Comparison of ENCODE assay signal across 8 cellular contexts in the genomic region with DNA sequence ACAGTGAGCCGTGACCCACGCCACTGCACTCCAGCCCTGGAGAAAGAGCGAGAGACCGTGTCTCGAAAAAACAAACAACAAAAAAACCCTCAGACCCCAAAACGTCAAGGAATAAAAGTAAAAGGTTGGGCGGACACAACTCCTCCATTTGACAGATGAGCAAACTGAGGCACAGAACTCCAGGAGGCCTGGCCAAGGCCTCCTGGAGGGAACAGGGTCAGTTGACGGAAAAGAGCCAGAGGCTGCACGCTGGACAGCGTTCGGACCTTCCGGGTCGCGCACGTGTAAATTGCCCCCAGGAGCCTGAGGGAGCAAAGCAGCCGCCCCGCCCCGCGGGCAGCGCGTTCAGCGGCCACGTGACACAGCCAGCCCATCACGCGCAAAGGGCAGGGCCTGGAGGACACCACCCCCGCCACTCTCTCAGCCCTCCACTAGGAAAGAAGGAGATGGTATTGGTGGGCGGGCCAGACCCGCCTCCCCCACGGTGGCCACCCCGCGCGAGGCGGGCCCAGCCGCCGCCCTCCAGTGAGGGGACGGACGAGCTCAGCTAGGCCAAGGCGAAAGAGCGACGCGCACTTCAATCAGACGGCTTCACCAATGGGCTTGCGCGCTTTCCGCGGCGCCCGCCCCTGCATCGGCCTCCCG.
DNase-seq lines count a peak whose midpoint lies in the region; ATAC-seq and TF ChIP-seq lines count a peak whose summit lies in the region.

No MANE protein-coding gene starts in this region.

- no peak for TF ChIP-seq CTCF in NB4 (IDR thresholded peaks at IDR 0.05; ENCODE audit: low read depth, low read length)

- H3K4me3 ChIP-seq in NB4 (ENCODE audit: low read depth, low read length): peak overlapping the region; percentile 50

- DNase-seq in GDM1 (lab: John Stamatoyannopoulos, UW): peak; percentile 99
- DNase-seq in NB4 (ENCODE audit: low read depth): peak; percentile 99
- DNase-seq in SK-N-DZ (ENCODE audit: low spot score): peak; percentile 97
- DNase-seq in activated naive CD4-positive, alpha-beta T cell treated with anti-CD3 and anti-CD28 coated beads, Interleukin-2, amount 50 U/mL, for 16 hours: peak; percentile 97
- peak; percentile 100 for DNase-seq in germinal center (ENCODE audit: low spot score)
- peak; percentile 93 for DNase-seq in non-pigmented ciliary epithelial cell (ENCODE audit: low read depth)
- DNase-seq in superior temporal gyrus (ENCODE audit: extremely low spot score): peak; percentile 98

- ATAC-seq in HG02571 (IDR thresholded peaks at IDR 0.05; ENCODE audit: unreplicated experiment): peak; percentile 89

- TF ChIP-seq POLR2A in NB4 (IDR thresholded peaks at IDR 0.05; ENCODE audit: extremely low read depth, insufficient read length): peak; percentile 26

Comparison
In these comparisons a context has a peak if more than half of its experiments do, and no peak if none do; other contexts are left out.
1. Peak in every context shown above with its lines: DNase-seq, ATAC-seq and H3K4me3 ChIP-seq.